Comparison of ENCODE assay signal across 19 cellular contexts in genomic region chr4:118761387-118762016, GRCh38.
DNase-seq lines count a peak whose midpoint lies in the region; ATAC-seq, FAIRE-seq and TF ChIP-seq lines count a peak whose summit lies in the region.
"Had no signal": no experiment of that assay in that cellular context is flagged by ENCODE, and none has a peak within 500 bp of the region (broad histone marks: within the 10 kb centered on the region; RNA-seq: fewer than 3 reads in every experiment).

No MANE protein-coding gene starts in this region.

- WGBS in mammary epithelial cell (ENCODE audit: low coverage, missing lambda C conversion rate), result 91% methylated on average over 2 of the region's 2 CpGs
- WGBS in gastroesophageal sphincter (ENCODE audit: low coverage in 1 of 2), 2 donors, result 18 to 48% methylated on average over 2 of the region's 2 CpGs
- WGBS in prostate gland, result 35% methylated on average over 2 of the region's 2 CpGs

- no peak overlapping the region for H3K27ac ChIP-seq in mammary epithelial cell (ENCODE audit: insufficient read depth, low read depth, low read length)
- peak overlapping the region; percentile 80 to 96 (median 84) for H3K27ac ChIP-seq in gastroesophageal sphincter
- peak overlapping the region; percentile 70 to 80 for H3K27ac ChIP-seq in prostate gland
- peak overlapping the region; percentile 86 to 97 for H3K27ac ChIP-seq in uterus
- H3K27ac ChIP-seq in PC-3 (ENCODE audit: low read length), result no peak overlapping the region
- H3K27ac ChIP-seq: 22Rv1, BLaER1, lower lobe of right lung had no signal

- H2AFZ ChIP-seq in mammary epithelial cell (ENCODE audit: low read depth, low read length) (no peak overlapping the region), PC-3 (ENCODE audit: low read length) (no peak overlapping the region)
- H2AFZ ChIP-seq: GM23248 had no signal

- H3F3A ChIP-seq in PC-3 (ENCODE audit: low read length, unreplicated experiment), result peaks cover 5% of the 10 kb centered on the region

- no peaks in the 10 kb centered on the region for H3K9me2 ChIP-seq in PC-3 (replicated peaks; ENCODE audit: low read length)

- POLR2A ChIA-PET in MCF 10A (lab: Yijun Ruan, JAX), result interaction anchor here (1.0 kb wide), 1 partner anchor 14 kb away, joined by 3 read pairs; no protein-coding TSS in a partner anchor
- POLR2A ChIA-PET in PC-3 (lab: Charles Lee; ENCODE audit: unreplicated experiment), result no interaction called here

- CTCF ChIA-PET in MCF 10A (lab: Yijun Ruan, JAX) (interaction anchor here (0.6 to 2.2 kb wide), 4 partner anchors 10 to 511 kb away, joined by 3 to 7 read pairs (median 4); no protein-coding TSS in a partner anchor), mammary epithelial cell (lab: Charles Lee; ENCODE audit: low non-redundant PET) (interaction anchor here (0.6 kb wide), 1 partner anchor 111 kb away, joined by 3 read pairs; no protein-coding TSS in a partner anchor), PC-3 (lab: Charles Lee) (no interaction called here)

- H3K27ac Mint-ChIP-seq in MCF 10A (ENCODE audit: low read depth, unreplicated experiment), result peak overlapping the region; percentile 61
- H3K27ac Mint-ChIP-seq: activated CD4-positive, alpha-beta T cell treated with anti-CD3 and anti-CD28 coated beads, Interleukin-2, amount 10 ng/mL, durations not matched to agents 7 days and 5 days; nephron progenitor cell had no signal

- TF ChIP-seq CTCF in MCF 10A (IDR thresholded peaks at IDR 0.05; ENCODE audit: unreplicated experiment) (no peak), mammary epithelial cell (conservative IDR thresholded peaks at IDR 0.05 in 1 of 2, IDR thresholded peaks at IDR 0.05 in 1 of 2; ENCODE audit: extremely low read depth in 1 of 2, insufficient read depth in 1 of 2, low read depth in 1 of 2, low read length in 2 of 2) (no peak), gastroesophageal sphincter (IDR thresholded peaks at IDR 0.05) (no peak), prostate gland (IDR thresholded peaks at IDR 0.05) (no peak), uterus (IDR thresholded peaks at IDR 0.05) (no peak), PC-3 (conservative IDR thresholded peaks at IDR 0.05; ENCODE audit: low read depth, low read length) (no peak)

- no peak for ATAC-seq in gastroesophageal sphincter
- ATAC-seq in PC-3, result no peak
- ATAC-seq in GM18498 (IDR thresholded peaks at IDR 0.05; ENCODE audit: unreplicated experiment), result no peak
- ATAC-seq: lower lobe of right lung had no signal

- H3K36me3 ChIP-seq in mammary epithelial cell (ENCODE audit: insufficient read depth, low read length) (peaks cover 19% of the 10 kb centered on the region), gastroesophageal sphincter (peaks cover 0 to 7% of the 10 kb centered on the region in 2 donors), prostate gland (no peaks in the 10 kb centered on the region), uterus (no peaks in the 10 kb centered on the region), PC-3 (ENCODE audit: low read depth, low read length) (peaks cover 30% of the 10 kb centered on the region)

- H3K4me1 ChIP-seq in mammary epithelial cell (ENCODE audit: insufficient read depth, low read length) (peaks cover 12% of the 10 kb centered on the region), gastroesophageal sphincter (peaks cover 46 to 100% (median 64%) of the 10 kb centered on the region in 3 donors), prostate gland (replicated peaks) (peaks cover 4% of the 10 kb centered on the region), uterus (peaks cover 8 to 37% of the 10 kb centered on the region in 2 donors), PC-3 (ENCODE audit: insufficient read depth, low read length) (peaks cover 15% of the 10 kb centered on the region)
- H3K4me1 ChIP-seq: BLaER1 had no signal

- DNase-seq in MCF 10A (ENCODE audit: unreplicated experiment) (no peak), mammary epithelial cell (no peak), prostate gland (ENCODE audit: low spot score) (no peak), uterus (no peak), PC-3 (no peak), GM12891 (ENCODE audit: insufficient read length, low spot score) (no peak)
- DNase-seq: activated CD4-positive, alpha-beta T cell treated with anti-CD3 and anti-CD28 coated beads, Interleukin-2, amount 10 ng/mL, durations not matched to agents 7 days and 5 days; activated naive CD4-positive, alpha-beta T cell treated with Interleukin-2 at 50 U/mL for 16 hours; GM23248; lower lobe of right lung; NCI-H1048; NCI-H524; nephron progenitor cell; OCI-M1 had no signal

- dilution Hi-C loops in mammary epithelial cell (cut with HindIII; ENCODE audit: low sequenced_read_pairs), result no loop called here

- BruUV-seq in MCF 10A (replicated peaks; lab: Mats Ljungman, UMichigan) (no TSS peak), mammary epithelial cell (replicated peaks; lab: Mats Ljungman, UMichigan) (no TSS peak), PC-3 (replicated peaks; lab: Mats Ljungman, UMichigan) (no TSS peak)

- intact Hi-C loops in MCF 10A (cut with micrococcal nuclease) (no loop called here), mammary epithelial cell (cut with micrococcal nuclease) (no loop called here), prostate gland (cut with DNase I) (no loop called here), uterus (cut with DNase I; ENCODE audit: low total_unique reads) (loop anchor here (10.0 kb wide), 1 partner anchor 123 kb away; the partner anchor contains the start of gene SYNPO2), PC-3 (cut with micrococcal nuclease) (no loop called here)

- no peaks in the 10 kb centered on the region for H3K27me3 Mint-ChIP-seq in MCF 10A (ENCODE audit: insufficient read depth, unreplicated experiment)
- H3K27me3 Mint-ChIP-seq: activated CD4-positive, alpha-beta T cell treated with anti-CD3 and anti-CD28 coated beads, Interleukin-2, amount 10 ng/mL, durations not matched to agents 7 days and 5 days had no signal

- H3K27me3 ChIP-seq in mammary epithelial cell (ENCODE audit: insufficient read depth, low read length) (no peaks in the 10 kb centered on the region), gastroesophageal sphincter (no peaks in the 10 kb centered on the region), prostate gland (replicated peaks; ENCODE audit: insufficient read depth) (no peaks in the 10 kb centered on the region), uterus (no peaks in the 10 kb centered on the region), PC-3 (ENCODE audit: low read length) (no peaks in the 10 kb centered on the region)
- H3K27me3 ChIP-seq: BLaER1 had no signal

- H3K4me1 Mint-ChIP-seq in MCF 10A (ENCODE audit: insufficient read depth, unreplicated experiment), result peaks cover 20% of the 10 kb centered on the region
- H3K4me1 Mint-ChIP-seq: activated CD4-positive, alpha-beta T cell treated with anti-CD3 and anti-CD28 coated beads, Interleukin-2, amount 10 ng/mL, durations not matched to agents 7 days and 5 days; nephron progenitor cell had no signal

- H3K36me3 Mint-ChIP-seq in MCF 10A (ENCODE audit: insufficient read depth, unreplicated experiment), result peaks cover 34% of the 10 kb centered on the region

- no peak overlapping the region for H3K9ac ChIP-seq in mammary epithelial cell (ENCODE audit: insufficient read depth, low read length)
- H3K9ac ChIP-seq in PC-3 (ENCODE audit: low read length), result no peak overlapping the region
- H3K9ac ChIP-seq: BLaER1, GM23248 had no signal

- H3K9me3 ChIP-seq in mammary epithelial cell (replicated peaks; ENCODE audit: insufficient read depth, low read length) (no peaks in the 10 kb centered on the region), gastroesophageal sphincter (no peaks in the 10 kb centered on the region), prostate gland (no peaks in the 10 kb centered on the region), uterus (no peaks in the 10 kb centered on the region), PC-3 (ENCODE audit: low read length) (no peaks in the 10 kb centered on the region)
- H3K9me3 ChIP-seq: BLaER1, lower lobe of right lung had no signal

- H3K4me3 ChIP-seq in mammary epithelial cell (replicated peaks in 1 of 3; ENCODE audit: insufficient read depth in 1 of 3, low read depth in 2 of 3, low read length in 3 of 3), result no peak overlapping the region
- H3K4me3 ChIP-seq in gastroesophageal sphincter, result no peak overlapping the region
- no peak overlapping the region for H3K4me3 ChIP-seq in prostate gland
- no peak overlapping the region for H3K4me3 ChIP-seq in uterus
- H3K4me3 ChIP-seq in PC-3 (ENCODE audit: low read length), result no peak overlapping the region
- H3K4me3 ChIP-seq: BLaER1, GM23248, lower lobe of right lung had no signal

- TF ChIP-seq POLR2A in gastroesophageal sphincter (IDR thresholded peaks at IDR 0.05) (no peak), prostate gland (IDR thresholded peaks at IDR 0.05) (no peak), uterus (IDR thresholded peaks at IDR 0.05) (no peak), GM12891 (IDR thresholded peaks at IDR 0.05; ENCODE audit: low read depth, low read length) (no peak)

- H3K79me2 ChIP-seq in mammary epithelial cell (ENCODE audit: insufficient read depth, low read length), result no peaks in the 10 kb centered on the region
- no peaks in the 10 kb centered on the region for H3K79me2 ChIP-seq in PC-3 (ENCODE audit: low read length)

- no peaks in the 10 kb centered on the region for H3K9me3 Mint-ChIP-seq in MCF 10A (ENCODE audit: unreplicated experiment)
- H3K9me3 Mint-ChIP-seq: activated CD4-positive, alpha-beta T cell treated with anti-CD3 and anti-CD28 coated beads, Interleukin-2, amount 10 ng/mL, durations not matched to agents 7 days and 5 days; nephron progenitor cell had no signal

- in situ Hi-C loops in mammary epithelial cell (cut with MboI; ENCODE audit: low sequenced_read_pairs in 2 of 2), result no loop called here

- no peak for TF ChIP-seq EP300 in gastroesophageal sphincter (IDR thresholded peaks at IDR 0.05)

- H4K20me1 ChIP-seq in mammary epithelial cell (ENCODE audit: insufficient read depth, low read length), result no peaks in the 10 kb centered on the region
- H4K20me1 ChIP-seq in PC-3 (ENCODE audit: low read length), result no peaks in the 10 kb centered on the region
- H4K20me1 ChIP-seq: BLaER1 had no signal

- no peak for FAIRE-seq in GM12891 (lab: Jason Lieb, UNC)
- FAIRE-seq: colon had no signal

- H3K4me2 ChIP-seq in mammary epithelial cell (ENCODE audit: insufficient read depth, low read depth, low read length), result no peak overlapping the region
- H3K4me2 ChIP-seq in PC-3 (ENCODE audit: low read length), result no peak overlapping the region
- H3K4me2 ChIP-seq: BLaER1 had no signal

- H3K4me3 Mint-ChIP-seq in MCF 10A (ENCODE audit: unreplicated experiment), result no peak overlapping the region
- H3K4me3 Mint-ChIP-seq: activated CD4-positive, alpha-beta T cell treated with anti-CD3 and anti-CD28 coated beads, Interleukin-2, amount 10 ng/mL, durations not matched to agents 7 days and 5 days; nephron progenitor cell had no signal

TF ChIP-seq in GM12891, 5 proteins besides CTCF, POLR2A, EP300 and RAD21:
- no peak for TF ChIP-seq SPI1 (IDR thresholded peaks at IDR 0.05; ENCODE audit: low read depth, low read length)

Comparison
In these comparisons a context has a peak if more than half of its experiments do, and no peak if none do; other contexts are left out.
1. H3K27ac ChIP-seq: peak in gastroesophageal sphincter (4 of 4), prostate gland (2 of 2) and uterus (2 of 2); none in mammary epithelial cell (single experiment) and PC-3 (single experiment).